ENCODE assay signal across 8 cellular contexts in the genomic region with DNA sequence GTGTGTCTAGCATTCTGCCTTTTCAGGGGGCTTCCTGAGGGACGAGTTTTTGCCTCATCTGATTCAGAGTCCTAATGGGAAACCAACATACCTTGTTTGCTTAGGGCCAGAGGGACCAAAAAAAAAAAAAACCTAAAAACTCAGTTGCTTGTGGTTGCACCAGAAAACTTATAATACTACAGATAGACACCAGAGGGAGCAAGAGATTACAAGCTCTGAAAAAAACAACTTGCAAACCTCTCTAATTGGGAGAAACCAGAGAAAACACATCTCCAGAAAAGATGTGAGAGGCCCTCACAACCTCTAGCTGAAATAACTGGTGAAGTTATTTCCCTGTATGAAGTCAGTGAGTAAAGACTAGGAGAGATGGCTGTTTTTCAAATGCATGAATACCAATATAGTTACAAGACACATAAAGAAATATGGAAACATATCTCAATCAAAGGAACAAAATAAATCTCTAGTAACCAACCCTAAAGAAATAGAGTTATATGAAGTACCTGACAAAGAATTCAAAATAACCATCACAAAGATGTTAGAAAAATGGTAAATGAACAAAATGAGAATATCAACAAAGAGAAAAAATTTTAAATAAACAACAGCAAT.
A peak's percentile ranks its signal among the peaks of the same experiment; 100 is the strongest.
DNase-seq lines count a peak whose midpoint lies in the region; ATAC-seq, FAIRE-seq and TF ChIP-seq lines count a peak whose summit lies in the region.

No MANE protein-coding gene starts in this region.

- TF ChIP-seq CTCF in LNCAP (IDR thresholded peaks at IDR 0.05) = peak; percentile 65

- ATAC-seq in HG03139 (IDR thresholded peaks at IDR 0.05; ENCODE audit: unreplicated experiment) = no peak
- ATAC-seq in HG03342 (IDR thresholded peaks at IDR 0.05; ENCODE audit: unreplicated experiment) = no peak

- FAIRE-seq in TTC549 (lab: Jason Lieb, UNC) = peak; percentile 80

- DNase-seq in Daoy (ENCODE audit: low read depth) = peak; percentile 9
- peak; percentile 40 for DNase-seq in iris pigment epithelial cell (ENCODE audit: low read depth)
- DNase-seq in stimulated activated naive CD4-positive, alpha-beta T cell treated with Interleukin-2 at 50 U/mL for 16 hours (lab: John Stamatoyannopoulos, UW) = no peak
- no peak for DNase-seq in NCI-H1048 (lab: John Stamatoyannopoulos, UW)

Comparison
In these comparisons a context has a peak if more than half of its experiments do, and no peak if none do; other contexts are left out.
1. DNase-seq: peak in Daoy (single experiment) and iris pigment epithelial cell (single experiment); none in stimulated activated naive CD4-positive, alpha-beta T cell treated with Interleukin-2 at 50 U/mL for 16 hours (single experiment) and NCI-H1048 (single experiment).